Comparison of ENCODE assay signal across 27 cellular contexts in genomic region chr12:18907154-18907553, GRCh38.
"Had no signal": no experiment of that assay in that cellular context is flagged by ENCODE, and none has a peak within 500 bp of the region (broad histone marks: within the 10 kb centered on the region; RNA-seq: fewer than 3 reads in every experiment).

No MANE protein-coding gene starts in this region.

- H3K36me3 ChIP-seq: right lobe of liver, upper lobe of left lung, vagina had no signal

- H3K9me3 Mint-ChIP-seq: activated CD4-positive, alpha-beta memory T cell treated with anti-CD3 and anti-CD28 coated beads, Interleukin-2, amount 10 ng/mL, durations not matched to agents 7 days and 5 days; activated CD4-positive, alpha-beta T cell treated with anti-CD3 and anti-CD28 coated beads, Interleukin-2, amount 10 ng/mL, durations not matched to agents 7 days and 5 days; activated T-cell treated with anti-CD3 and anti-CD28 coated beads, Interleukin-2, amount 50 U/mL, for 4 hours; activated T-helper 17 cell treated with anti-CD3 and anti-CD28 coated beads, Interleukin-2, amount 50 U/mL, for 72 hours had no signal

- H3K27ac Mint-ChIP-seq: activated CD4-positive, alpha-beta memory T cell treated with anti-CD3 and anti-CD28 coated beads, Interleukin-2, amount 10 ng/mL, durations not matched to agents 7 days and 5 days; activated CD4-positive, alpha-beta T cell treated with anti-CD3 and anti-CD28 coated beads, Interleukin-2, amount 10 ng/mL, durations not matched to agents 7 days and 5 days; activated T-helper 17 cell treated with anti-CD3 and anti-CD28 coated beads, Interleukin-2, amount 50 U/mL, for 72 hours; natural killer cell; stimulated activated memory B cell treated with anti-CD40 and anti-IgM and Interleukin-4, amounts not matched to agents 10 μg/mL and 1 μg/mL and 100 μg/mL, for 72 hours; T-helper 17 cell; WTC11 had no signal

- ATAC-seq: activated T-cell treated with anti-CD3 and anti-CD28 coated beads, Interleukin-2, amount 50 U/mL, for 4 hours; activated T-helper 17 cell treated with anti-CD3 and anti-CD28 coated beads, Interleukin-2, amount 50 U/mL, for 72 hours; natural killer cell; right lobe of liver; stimulated activated memory B cell treated with anti-CD40 and anti-IgM and Interleukin-4, amounts not matched to agents 10 μg/mL and 1 μg/mL and 100 μg/mL, for 72 hours; stimulated activated naive CD8-positive, alpha-beta T cell treated with anti-CD3 and anti-CD28 coated beads, Interleukin-15, amount 100 ng/mL, for 72 hours; T-helper 17 cell; WTC11 had no signal

- DNase-seq: activated CD4-positive, alpha-beta memory T cell treated with anti-CD3 and anti-CD28 coated beads, Interleukin-2, amount 10 ng/mL, durations not matched to agents 7 days and 5 days; activated CD4-positive, alpha-beta T cell treated with anti-CD3 and anti-CD28 coated beads for 1 hour; activated CD4-positive, alpha-beta T cell treated with anti-CD3 and anti-CD28 coated beads, Interleukin-2, amount 10 ng/mL, durations not matched to agents 7 days and 5 days; activated gamma-delta T cell treated with Interleukin-2 at 50 U/mL for 16 hours; activated naive CD4-positive, alpha-beta T cell treated with anti-CD3 and anti-CD28 coated beads, Interleukin-2, amount 50 U/mL, for 16 hours; activated T-cell treated with anti-CD3 and anti-CD28 coated beads, Interleukin-2, amount 50 U/mL, for 4 hours; amygdala; dermis blood vessel endothelial cell; effector CD8-positive, alpha-beta T cell; head of caudate nucleus; mesendoderm; natural killer cell; right lobe of liver; small intestine; stimulated activated CD4-positive, alpha-beta T cell treated with anti-CD3 and anti-CD28 coated beads, Interleukin-4, amount 100 ng/mL, for 4 hours; stimulated activated CD8-positive, alpha-beta memory T cell treated with anti-CD3 and anti-CD28 coated beads, Interleukin-4, amount 100 ng/mL, for 48 hours; stimulated activated naive CD8-positive, alpha-beta T cell treated with anti-CD3 and anti-CD28 coated beads, Interleukin-15, amount 100 ng/mL, for 72 hours; substantia nigra; SW 1271; T-helper 17 cell; upper lobe of left lung had no signal

- H3K27me3 Mint-ChIP-seq: activated CD4-positive, alpha-beta memory T cell treated with anti-CD3 and anti-CD28 coated beads, Interleukin-2, amount 10 ng/mL, durations not matched to agents 7 days and 5 days; activated CD4-positive, alpha-beta T cell treated with anti-CD3 and anti-CD28 coated beads, Interleukin-2, amount 10 ng/mL, durations not matched to agents 7 days and 5 days; stimulated activated memory B cell treated with anti-CD40 and anti-IgM and Interleukin-4, amounts not matched to agents 10 μg/mL and 1 μg/mL and 100 μg/mL, for 72 hours; stimulated activated naive CD8-positive, alpha-beta T cell treated with anti-CD3 and anti-CD28 coated beads, Interleukin-15, amount 100 ng/mL, for 72 hours; T-helper 17 cell had no signal

- H3K4me3 ChIP-seq: lung, right lobe of liver, upper lobe of left lung, vagina had no signal

- H3K4me1 ChIP-seq: right lobe of liver, upper lobe of left lung, vagina had no signal

- H3K36me3 Mint-ChIP-seq: natural killer cell; stimulated activated memory B cell treated with anti-CD40 and anti-IgM and Interleukin-4, amounts not matched to agents 10 μg/mL and 1 μg/mL and 100 μg/mL, for 72 hours had no signal

- H3K9me3 ChIP-seq: right lobe of liver, vagina had no signal

- H3K27me3 ChIP-seq: right lobe of liver, upper lobe of left lung, vagina had no signal

- H3K4me1 Mint-ChIP-seq: activated CD4-positive, alpha-beta memory T cell treated with anti-CD3 and anti-CD28 coated beads, Interleukin-2, amount 10 ng/mL, durations not matched to agents 7 days and 5 days; activated CD4-positive, alpha-beta T cell treated with anti-CD3 and anti-CD28 coated beads, Interleukin-2, amount 10 ng/mL, durations not matched to agents 7 days and 5 days; activated T-helper 17 cell treated with anti-CD3 and anti-CD28 coated beads, Interleukin-2, amount 50 U/mL, for 72 hours; natural killer cell; stimulated activated memory B cell treated with anti-CD40 and anti-IgM and Interleukin-4, amounts not matched to agents 10 μg/mL and 1 μg/mL and 100 μg/mL, for 72 hours; stimulated activated naive CD8-positive, alpha-beta T cell treated with anti-CD3 and anti-CD28 coated beads, Interleukin-15, amount 100 ng/mL, for 72 hours; T-helper 17 cell had no signal

- H3K4me3 Mint-ChIP-seq: activated CD4-positive, alpha-beta memory T cell treated with anti-CD3 and anti-CD28 coated beads, Interleukin-2, amount 10 ng/mL, durations not matched to agents 7 days and 5 days; activated CD4-positive, alpha-beta T cell treated with anti-CD3 and anti-CD28 coated beads, Interleukin-2, amount 10 ng/mL, durations not matched to agents 7 days and 5 days; activated T-cell treated with anti-CD3 and anti-CD28 coated beads, Interleukin-2, amount 50 U/mL, for 4 hours; activated T-helper 17 cell treated with anti-CD3 and anti-CD28 coated beads, Interleukin-2, amount 50 U/mL, for 72 hours; natural killer cell; stimulated activated memory B cell treated with anti-CD40 and anti-IgM and Interleukin-4, amounts not matched to agents 10 μg/mL and 1 μg/mL and 100 μg/mL, for 72 hours; stimulated activated naive CD8-positive, alpha-beta T cell treated with anti-CD3 and anti-CD28 coated beads, Interleukin-15, amount 100 ng/mL, for 72 hours; T-helper 17 cell; WTC11 had no signal

- H3K27ac ChIP-seq: epithelial cell of prostate, right lobe of liver, upper lobe of left lung, vagina had no signal
